In genomic region chr6:19209202-19209601, GRCh38 we compare ENCODE assay signal across 18 cellular contexts.
"Had no signal": no experiment of that assay in that cellular context is flagged by ENCODE, and none has a peak within 500 bp of the region (broad histone marks: within the 10 kb centered on the region; RNA-seq: fewer than 3 reads in every experiment).

No MANE protein-coding gene starts in this region.

- H3K9me3 ChIP-seq: esophagus muscularis mucosa, ovary, suprapubic skin, thyroid gland, upper lobe of left lung, uterus had no signal

- H3K36me3 ChIP-seq: esophagus muscularis mucosa, ovary, suprapubic skin, thyroid gland, upper lobe of left lung, uterus had no signal

- DNase-seq: effector memory CD4-positive, alpha-beta T cell; foreskin keratinocyte; head of caudate nucleus; kidney glomerular epithelial cell; natural killer cell; ovary; right cardiac atrium; small intestine; stimulated activated CD4-positive, alpha-beta T cell treated with anti-CD3 and anti-CD28 coated beads, Interleukin-12 subunit alpha, Interleukin-12 subunit beta, amount 100 ng/mL, for 4 hours; stimulated activated naive CD8-positive, alpha-beta T cell treated with anti-CD3 and anti-CD28 coated beads, Interleukin-15, Interleukin-2, amounts not matched to agents 100 U/mL and 50 U/mL, for 24 hours; thyroid gland; upper lobe of left lung; uterus had no signal

- H2AFZ ChIP-seq: hepatocyte had no signal

- H3K27me3 ChIP-seq: esophagus muscularis mucosa, foreskin keratinocyte, hepatocyte, ovary, suprapubic skin, thyroid gland, upper lobe of left lung, uterus had no signal

- H3K79me2 ChIP-seq: hepatocyte had no signal

- H3K4me3 ChIP-seq: esophagus muscularis mucosa, hepatocyte, ovary, suprapubic skin, thyroid gland, upper lobe of left lung, uterus had no signal

- H3K4me2 ChIP-seq: hepatocyte had no signal

- H3K27ac ChIP-seq: epithelial cell of prostate, esophagus muscularis mucosa, foreskin keratinocyte, hepatocyte, ovary, suprapubic skin, thyroid gland, upper lobe of left lung, uterus had no signal

- FAIRE-seq: endometrium, small intestine had no signal

- H3K4me1 ChIP-seq: esophagus muscularis mucosa, foreskin keratinocyte, suprapubic skin, thyroid gland, upper lobe of left lung, uterus had no signal
